In genomic region chr3:59514865-59515482, GRCh38 we compare ENCODE assay signal across 1 cellular context.
TF ChIP-seq lines count a peak whose summit lies in the region.

No MANE protein-coding gene starts in this region.

TF ChIP-seq in K562, 482 proteins besides CTCF, POLR2A, EP300 and RAD21 (continued from another document):
- TF ChIP-seq PRDM10 (IDR thresholded peaks at IDR 0.05; ENCODE audit: partially characterized antibody) (peak; percentile 66), TFAM (CRISPR knock-in tag; conservative IDR thresholded peaks at IDR 0.05) (no peak)
